23 cellular contexts compared by ENCODE assay signal in genomic region chr2:196407675-196408265, GRCh38.
DNase-seq lines count a peak whose midpoint lies in the region; ATAC-seq and TF ChIP-seq lines count a peak whose summit lies in the region.
"Had no signal": no experiment of that assay in that cellular context is flagged by ENCODE, and none has a peak within 500 bp of the region (broad histone marks: within the 10 kb centered on the region; RNA-seq: fewer than 3 reads in every experiment).

No MANE protein-coding gene starts in this region.

- H2AFZ ChIP-seq in PC-3 (ENCODE audit: low read length) = no peak overlapping the region

- H3K4me1 ChIP-seq in PC-3 (ENCODE audit: insufficient read depth, low read length) = peaks cover 13% of the 10 kb centered on the region

- no peaks in the 10 kb centered on the region for H3K79me2 ChIP-seq in PC-3 (ENCODE audit: low read length)

- H3K4me3 ChIP-seq in PC-3 (ENCODE audit: low read length) = no peak overlapping the region
- H3K4me3 ChIP-seq: A549, BLaER1 had no signal

- intact Hi-C loops in PC-3 (cut with micrococcal nuclease) = no loop called here

- no peak overlapping the region for H3K27ac ChIP-seq in PC-3 (ENCODE audit: low read length)
- H3K27ac ChIP-seq: A549, BLaER1 had no signal

- H3K27me3 Mint-ChIP-seq in activated naive CD8-positive, alpha-beta T cell treated with anti-CD3 and anti-CD28 coated beads, Interleukin-2, amount 50 U/mL, for 24 hours = no peaks in the 10 kb centered on the region
- H3K27me3 Mint-ChIP-seq in activated naive CD8-positive, alpha-beta T cell treated with anti-CD3 and anti-CD28 coated beads for 36 hours = peaks cover 7% of the 10 kb centered on the region

- H3K9ac ChIP-seq in PC-3 (ENCODE audit: low read length) = no peak overlapping the region
- H3K9ac ChIP-seq: BLaER1 had no signal

- no peak overlapping the region for H3K27ac Mint-ChIP-seq in activated naive CD8-positive, alpha-beta T cell treated with anti-CD3 and anti-CD28 coated beads, Interleukin-2, amount 50 U/mL, for 24 hours
- no peak overlapping the region for H3K27ac Mint-ChIP-seq in activated naive CD8-positive, alpha-beta T cell treated with anti-CD3 and anti-CD28 coated beads for 36 hours
- H3K27ac Mint-ChIP-seq in stimulated activated effector memory CD8-positive, alpha-beta T cell treated with anti-CD3 and anti-CD28 coated beads, Interleukin-12 subunit alpha, Interleukin-12 subunit beta, amount 100 ng/mL, for 72 hours = no peak overlapping the region
- H3K27ac Mint-ChIP-seq: CD4-positive, alpha-beta memory T cell; H9 had no signal

- no peak for DNase-seq in activated naive CD8-positive, alpha-beta T cell treated with anti-CD3 and anti-CD28 coated beads, Interleukin-2, amount 50 U/mL, for 24 hours
- DNase-seq in activated naive CD8-positive, alpha-beta T cell treated with anti-CD3 and anti-CD28 coated beads for 36 hours = no peak
- DNase-seq in stimulated activated effector memory CD8-positive, alpha-beta T cell treated with anti-CD3 and anti-CD28 coated beads, Interleukin-12 subunit alpha, Interleukin-12 subunit beta, amount 100 ng/mL, for 72 hours (ENCODE audit: low spot score in 2 of 2) = no peak
- no peak for DNase-seq in GM10266 (ENCODE audit: extremely low spot score)
- DNase-seq in PC-3 = no peak
- DNase-seq: CD4-positive, alpha-beta memory T cell; DMS153; GDM1; H9; KG1; NCI-H1417; NCI-H187 treated with DMSO at 0.1 percent for 48 hours; NCI-H2227 treated with DMSO at 0.1 percent for 48 hours; NCI-H510A treated with DMSO at 0.1 percent for 48 hours; NCI-H82; RPMI8226; SIG-M5; T-helper 1 cell had no signal

- no peaks in the 10 kb centered on the region for H3K9me3 ChIP-seq in PC-3 (ENCODE audit: low read length)
- H3K9me3 ChIP-seq: A549, BLaER1 had no signal

- POLR2A ChIA-PET in PC-3 (lab: Charles Lee; ENCODE audit: unreplicated experiment) = no interaction called here

- peaks cover 6% of the 10 kb centered on the region; the same call in 1 of the 2 replicates for H3K27me3 ChIP-seq in PC-3 (ENCODE audit: low read length)
- H3K27me3 ChIP-seq: BLaER1 had no signal

- ATAC-seq in activated naive CD8-positive, alpha-beta T cell treated with anti-CD3 and anti-CD28 coated beads, Interleukin-2, amount 50 U/mL, for 24 hours = peak; percentile 48
- peak; percentile 37 for ATAC-seq in GM19035 (IDR thresholded peaks at IDR 0.05; ENCODE audit: unreplicated experiment)
- peak; percentile 37 for ATAC-seq in HG02870 (IDR thresholded peaks at IDR 0.05; ENCODE audit: unreplicated experiment)
- peak; percentile 51 for ATAC-seq in stimulated activated effector memory CD8-positive, alpha-beta T cell treated with anti-CD3 and anti-CD28 coated beads, Interleukin-12 subunit alpha, Interleukin-12 subunit beta, amount 100 ng/mL, for 72 hours
- ATAC-seq in GM21825 (IDR thresholded peaks at IDR 0.05; ENCODE audit: unreplicated experiment) = no peak
- no peak for ATAC-seq in PC-3
- ATAC-seq: A549 had no signal

- H3K4me3 Mint-ChIP-seq in activated naive CD8-positive, alpha-beta T cell treated with anti-CD3 and anti-CD28 coated beads, Interleukin-2, amount 50 U/mL, for 24 hours = no peak overlapping the region
- H3K4me3 Mint-ChIP-seq in activated naive CD8-positive, alpha-beta T cell treated with anti-CD3 and anti-CD28 coated beads for 36 hours = no peak overlapping the region
- H3K4me3 Mint-ChIP-seq in stimulated activated effector memory CD8-positive, alpha-beta T cell treated with anti-CD3 and anti-CD28 coated beads, Interleukin-12 subunit alpha, Interleukin-12 subunit beta, amount 100 ng/mL, for 72 hours = no peak overlapping the region
- H3K4me3 Mint-ChIP-seq: CD4-positive, alpha-beta memory T cell; H9 had no signal

- TF ChIP-seq CTCF in GM10266 (IDR thresholded peaks at IDR 0.05; ENCODE audit: control insufficient read depth, insufficient read depth, low read depth, missing control alignments) (no peak), PC-3 (conservative IDR thresholded peaks at IDR 0.05; ENCODE audit: low read depth, low read length) (no peak)

- no peaks in the 10 kb centered on the region for H3K9me3 Mint-ChIP-seq in activated naive CD8-positive, alpha-beta T cell treated with anti-CD3 and anti-CD28 coated beads, Interleukin-2, amount 50 U/mL, for 24 hours
- H3K9me3 Mint-ChIP-seq in activated naive CD8-positive, alpha-beta T cell treated with anti-CD3 and anti-CD28 coated beads for 36 hours = no peaks in the 10 kb centered on the region
- H3K9me3 Mint-ChIP-seq in stimulated activated effector memory CD8-positive, alpha-beta T cell treated with anti-CD3 and anti-CD28 coated beads, Interleukin-12 subunit alpha, Interleukin-12 subunit beta, amount 100 ng/mL, for 72 hours = no peaks in the 10 kb centered on the region
- H3K9me3 Mint-ChIP-seq: CD4-positive, alpha-beta memory T cell; H9 had no signal

- CTCF ChIA-PET in PC-3 (lab: Charles Lee) = no interaction called here

- H3K4me1 Mint-ChIP-seq in activated naive CD8-positive, alpha-beta T cell treated with anti-CD3 and anti-CD28 coated beads, Interleukin-2, amount 50 U/mL, for 24 hours = no peaks in the 10 kb centered on the region
- H3K4me1 Mint-ChIP-seq in activated naive CD8-positive, alpha-beta T cell treated with anti-CD3 and anti-CD28 coated beads for 36 hours = no peaks in the 10 kb centered on the region
- H3K4me1 Mint-ChIP-seq in stimulated activated effector memory CD8-positive, alpha-beta T cell treated with anti-CD3 and anti-CD28 coated beads, Interleukin-12 subunit alpha, Interleukin-12 subunit beta, amount 100 ng/mL, for 72 hours = no peaks in the 10 kb centered on the region
- H3K4me1 Mint-ChIP-seq: CD4-positive, alpha-beta memory T cell; H9 had no signal

- BruUV-seq in PC-3 (replicated peaks; lab: Mats Ljungman, UMichigan) = no TSS peak

- no peaks in the 10 kb centered on the region for H3K9me2 ChIP-seq in PC-3 (replicated peaks; ENCODE audit: low read length)

- no peaks in the 10 kb centered on the region for H3K36me3 ChIP-seq in PC-3 (ENCODE audit: low read depth, low read length)
- H3K36me3 ChIP-seq: BLaER1 had no signal

- H4K20me1 ChIP-seq in PC-3 (ENCODE audit: low read length) = no peaks in the 10 kb centered on the region
- H4K20me1 ChIP-seq: BLaER1 had no signal

- H3K4me2 ChIP-seq in PC-3 (ENCODE audit: low read length) = no peak overlapping the region
- H3K4me2 ChIP-seq: A549, BLaER1 had no signal

- no peaks in the 10 kb centered on the region for H3K36me3 Mint-ChIP-seq in activated naive CD8-positive, alpha-beta T cell treated with anti-CD3 and anti-CD28 coated beads, Interleukin-2, amount 50 U/mL, for 24 hours (ENCODE audit: low read depth)
- no peaks in the 10 kb centered on the region for H3K36me3 Mint-ChIP-seq in activated naive CD8-positive, alpha-beta T cell treated with anti-CD3 and anti-CD28 coated beads for 36 hours
- no peaks in the 10 kb centered on the region for H3K36me3 Mint-ChIP-seq in stimulated activated effector memory CD8-positive, alpha-beta T cell treated with anti-CD3 and anti-CD28 coated beads, Interleukin-12 subunit alpha, Interleukin-12 subunit beta, amount 100 ng/mL, for 72 hours
- H3K36me3 Mint-ChIP-seq: CD4-positive, alpha-beta memory T cell had no signal

- no peaks in the 10 kb centered on the region for H3F3A ChIP-seq in PC-3 (ENCODE audit: low read length, unreplicated experiment)

Comparison
In these comparisons a context has a peak if more than half of its experiments do, and no peak if none do; other contexts are left out.
1. ATAC-seq: peak in activated naive CD8-positive, alpha-beta T cell treated with anti-CD3 and anti-CD28 coated beads, Interleukin-2, amount 50 U/mL, for 24 hours (single experiment), GM19035 (single experiment), HG02870 (single experiment) and stimulated activated effector memory CD8-positive, alpha-beta T cell treated with anti-CD3 and anti-CD28 coated beads, Interleukin-12 subunit alpha, Interleukin-12 subunit beta, amount 100 ng/mL, for 72 hours (single experiment); none in GM21825 (single experiment) and PC-3 (single experiment).